12 cellular contexts compared by ENCODE assay signal in the genomic region with DNA sequence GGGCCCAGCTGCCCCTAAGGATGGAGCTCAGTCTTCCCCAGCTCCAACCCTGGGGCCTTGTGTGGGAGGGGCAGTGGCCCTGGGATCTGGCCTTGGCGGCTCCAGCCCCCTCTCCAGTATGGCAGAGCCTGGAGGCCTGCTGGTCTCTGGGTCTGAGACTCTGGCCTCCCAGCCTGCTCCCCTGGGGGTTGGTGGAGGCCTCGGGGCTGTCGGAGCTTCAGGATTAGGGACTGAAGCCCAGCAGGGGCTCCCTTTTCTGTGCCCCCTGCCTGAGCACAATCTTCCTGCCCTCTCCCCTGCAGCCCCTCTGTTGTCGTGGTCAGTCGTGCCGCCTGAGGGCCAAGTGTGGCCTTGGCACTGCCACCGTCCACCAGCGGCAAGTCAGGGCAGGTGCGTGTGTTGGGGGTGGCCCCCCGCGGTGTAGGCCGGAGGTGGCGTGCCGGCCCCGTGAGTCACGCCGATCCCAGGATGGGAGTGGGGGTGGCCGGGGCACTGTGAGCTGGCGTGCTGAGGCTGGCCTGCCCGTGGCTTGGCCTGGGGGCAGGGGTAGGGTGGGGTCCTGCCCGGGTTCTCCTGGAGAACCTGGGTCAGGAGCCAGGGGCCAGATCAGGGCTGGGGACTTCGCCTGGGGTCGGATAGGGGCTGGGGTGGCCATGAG. TPM values are rescaled to one million over a fixed set of nuclear protein-coding genes. Genes with fewer than 3 reads are reported as not detected.
A peak's percentile ranks its signal among the peaks of the same experiment; 100 is the strongest.
DNase-seq lines count a peak whose midpoint lies in the region; ATAC-seq and TF ChIP-seq lines count a peak whose summit lies in the region.
"Had no signal": no experiment of that assay in that cellular context is flagged by ENCODE, and none has a peak within 500 bp of the region (broad histone marks: within the 10 kb centered on the region; RNA-seq: fewer than 3 reads in every experiment).

No MANE protein-coding gene starts in this region.

- H3K4me2 ChIP-seq in BLaER1 treated with 17β-estradiol and CSF1 and Interleukin-3, amounts not matched to agents 10 nM and 100 nM, result peak overlapping the region; percentile 82 to 98 (median 93); a peak in 19 of 22 replicates

- H3K9me3 ChIP-seq in BLaER1 treated with 17β-estradiol and CSF1 and Interleukin-3, amounts not matched to agents 10 nM and 100 nM (replicated peaks in 1 of 11), result no peaks in the 10 kb centered on the region
- H3K9me3 ChIP-seq in Panc1 (ENCODE audit: control insufficient read depth, insufficient read depth, low read depth, low read length), result no peaks in the 10 kb centered on the region
- no peaks in the 10 kb centered on the region for H3K9me3 ChIP-seq in endodermal cell (ENCODE audit: control insufficient read depth, low read length)
- H3K9me3 ChIP-seq in gastrocnemius medialis, result no peaks in the 10 kb centered on the region
- H3K9me3 ChIP-seq: HAP-1 had no signal

- in situ Hi-C loops in Panc1 (cut with HindIII; ENCODE audit: low pct_unique_long_range_greater_than_20kb, low sequenced_read_pairs) (no loop called here), gastrocnemius medialis (cut with MboI; ENCODE audit: low sequenced_read_pairs in 4 of 4) (no loop called here)

- H3K27ac ChIP-seq in BLaER1 treated with 17β-estradiol and CSF1 and Interleukin-3, amounts not matched to agents 10 nM and 100 nM, result no peak overlapping the region
- H3K27ac ChIP-seq in Panc1 (ENCODE audit: low read length) (peak overlapping the region; percentile 77), endodermal cell (ENCODE audit: low read depth, low read length) (no peak overlapping the region), gastrocnemius medialis (peak overlapping the region; percentile 90 to 100 (median 100))

- no peaks in the 10 kb centered on the region for H3K27me3 ChIP-seq in BLaER1 treated with 17β-estradiol and CSF1 and Interleukin-3, amounts not matched to agents 10 nM and 100 nM
- H3K27me3 ChIP-seq in Panc1 (ENCODE audit: control insufficient read depth, insufficient read depth, low read length), result no peaks in the 10 kb centered on the region
- no peaks in the 10 kb centered on the region for H3K27me3 ChIP-seq in endodermal cell (ENCODE audit: control insufficient read depth, insufficient read depth, low read length, poor library complexity, severe bottlenecking)
- H3K27me3 ChIP-seq in gastrocnemius medialis, result no peaks in the 10 kb centered on the region

- DNase-seq in Panc1 (ENCODE audit: low read depth, low spot score), result no peak
- no peak for DNase-seq in endodermal cell
- no peak for DNase-seq in gastrocnemius medialis
- DNase-seq in DMS53 (lab: John Stamatoyannopoulos, UW), result no peak
- DNase-seq in T-helper 2 cell treated with Interferon-gamma antibody and Interleukin-4, amounts not matched to agents 5 μg/mL and 100 μg/mL, for 36 hours (ENCODE audit: low spot score), result no peak
- no peak for DNase-seq in foreskin melanocyte
- DNase-seq: activated CD4-positive, alpha-beta T cell treated with anti-CD3 and anti-CD28 coated beads for 1 hour had no signal

- H3K4me3 ChIP-seq in BLaER1 treated with 17β-estradiol and CSF1 and Interleukin-3, amounts not matched to agents 10 nM and 100 nM, result no peak overlapping the region
- H3K4me3 ChIP-seq in Panc1 (ENCODE audit: low read depth in 2 of 2, low read length in 2 of 2), result no peak overlapping the region
- no peak overlapping the region for H3K4me3 ChIP-seq in endodermal cell (ENCODE audit: low read length)
- no peak overlapping the region for H3K4me3 ChIP-seq in gastrocnemius medialis
- H3K4me3 ChIP-seq: HAP-1 had no signal

- H3K9ac ChIP-seq in BLaER1 treated with 17β-estradiol and CSF1 and Interleukin-3, amounts not matched to agents 10 nM and 100 nM, result peak overlapping the region in 5 of 11 experiments; percentile 10 to 66 (median 41); a peak in 6 of 22 replicates
- no peak overlapping the region for H3K9ac ChIP-seq in endodermal cell (ENCODE audit: extremely low read depth, low read length, poor library complexity, severe bottlenecking)

- H3K27ac Mint-ChIP-seq in endodermal cell, result peak overlapping the region; percentile 55
- H3K27ac Mint-ChIP-seq in T-helper 2 cell treated with Interferon-gamma antibody and Interleukin-4, amounts not matched to agents 5 μg/mL and 100 μg/mL, for 36 hours, result no peak overlapping the region
- H3K27ac Mint-ChIP-seq: activated T-helper 2 cell treated with anti-CD3 and anti-CD28 coated beads, Interferon-gamma antibody, Interleukin-2, Interleukin-4, amounts not matched to agents 10 μg/mL and 5 μg/mL and 100 μg/mL, durations not matched to agents 14 hours and 24 hours and 36 hours; B cell had no signal

- no peaks in the 10 kb centered on the region for H3K36me3 ChIP-seq in BLaER1 treated with 17β-estradiol and CSF1 and Interleukin-3, amounts not matched to agents 10 nM and 100 nM
- H3K36me3 ChIP-seq in Panc1 (ENCODE audit: control insufficient read depth, insufficient read depth, low read length), result no peaks in the 10 kb centered on the region
- no peaks in the 10 kb centered on the region for H3K36me3 ChIP-seq in endodermal cell (ENCODE audit: control insufficient read depth, insufficient read depth, low read length)
- no peaks in the 10 kb centered on the region for H3K36me3 ChIP-seq in gastrocnemius medialis
- H3K36me3 ChIP-seq: HAP-1 had no signal

- H3K36me3 Mint-ChIP-seq in endodermal cell (ENCODE audit: low read depth), result no peaks in the 10 kb centered on the region
- H3K36me3 Mint-ChIP-seq in T-helper 2 cell treated with Interferon-gamma antibody and Interleukin-4, amounts not matched to agents 5 μg/mL and 100 μg/mL, for 36 hours (ENCODE audit: low read depth), result no peaks in the 10 kb centered on the region

- peaks cover 98 to 99% (median 98%) of the 10 kb centered on the region in 10 experiments for H3K4me1 ChIP-seq in BLaER1 treated with 17β-estradiol and CSF1 and Interleukin-3, amounts not matched to agents 10 nM and 100 nM
- H3K4me1 ChIP-seq in Panc1 (ENCODE audit: control insufficient read depth, insufficient read depth, low read length) (peaks cover 61% of the 10 kb centered on the region), endodermal cell (ENCODE audit: control insufficient read depth, insufficient read depth, low read length) (no peaks in the 10 kb centered on the region), gastrocnemius medialis (peaks cover 93 to 99% of the 10 kb centered on the region in 2 donors)
- H3K4me1 ChIP-seq: HAP-1 had no signal

- peak; percentile 52 for ATAC-seq in Panc1
- no peak for ATAC-seq in gastrocnemius medialis
- no peak for ATAC-seq in HG03521 (IDR thresholded peaks at IDR 0.05; ENCODE audit: unreplicated experiment)

- H3K27me3 Mint-ChIP-seq in endodermal cell (ENCODE audit: insufficient read depth), result no peaks in the 10 kb centered on the region
- H3K27me3 Mint-ChIP-seq in T-helper 2 cell treated with Interferon-gamma antibody and Interleukin-4, amounts not matched to agents 5 μg/mL and 100 μg/mL, for 36 hours (ENCODE audit: low read depth), result peaks cover 3% of the 10 kb centered on the region
- H3K27me3 Mint-ChIP-seq: B cell had no signal

- H3K4me1 Mint-ChIP-seq in endodermal cell, result peaks cover 4% of the 10 kb centered on the region
- H3K4me1 Mint-ChIP-seq in T-helper 2 cell treated with Interferon-gamma antibody and Interleukin-4, amounts not matched to agents 5 μg/mL and 100 μg/mL, for 36 hours (ENCODE audit: low read depth), result peaks cover 14% of the 10 kb centered on the region

- H3K9me3 Mint-ChIP-seq in endodermal cell, result no peaks in the 10 kb centered on the region
- no peaks in the 10 kb centered on the region for H3K9me3 Mint-ChIP-seq in T-helper 2 cell treated with Interferon-gamma antibody and Interleukin-4, amounts not matched to agents 5 μg/mL and 100 μg/mL, for 36 hours
- H3K9me3 Mint-ChIP-seq: activated T-helper 2 cell treated with anti-CD3 and anti-CD28 coated beads, Interferon-gamma antibody, Interleukin-2, Interleukin-4, amounts not matched to agents 10 μg/mL and 5 μg/mL and 100 μg/mL, durations not matched to agents 14 hours and 24 hours and 36 hours had no signal

- intact Hi-C loops in Panc1 (cut with micrococcal nuclease; ENCODE audit: unreplicated experiment) (no loop called here), gastrocnemius medialis (cut with DNase I; ENCODE audit: low total_unique reads) (no loop called here)

- no peak for TF ChIP-seq CTCF in Panc1 (IDR thresholded peaks at IDR 0.05)
- no peak for TF ChIP-seq CTCF in endodermal cell (conservative IDR thresholded peaks at IDR 0.05)
- no peak for TF ChIP-seq CTCF in gastrocnemius medialis (IDR thresholded peaks at IDR 0.05 in 4 of 5, conservative IDR thresholded peaks at IDR 0.05 in 1 of 5)

- H4K20me1 ChIP-seq in BLaER1 treated with 17β-estradiol and CSF1 and Interleukin-3, amounts not matched to agents 10 nM and 100 nM, result peaks cover 98 to 100% (median 99%) of the 10 kb centered on the region in 11 experiments

- 86 to 90% methylated on average over 2 to 23 of the region's 23 CpGs for WGBS in endodermal cell (ENCODE audit: insufficient coverage in 1 of 2, insufficient read length in 1 of 2), 2 experiments

- POLR2A ChIA-PET in Panc1 (lab: Charles Lee), result no interaction called here

- no TSS peak for BruUV-seq in Panc1 (replicated peaks; lab: Mats Ljungman, UMichigan)

- H3K4me3 Mint-ChIP-seq in endodermal cell, result no peak overlapping the region
- no peak overlapping the region for H3K4me3 Mint-ChIP-seq in T-helper 2 cell treated with Interferon-gamma antibody and Interleukin-4, amounts not matched to agents 5 μg/mL and 100 μg/mL, for 36 hours
- H3K4me3 Mint-ChIP-seq: B cell had no signal

- TF ChIP-seq POLR2A in gastrocnemius medialis (IDR thresholded peaks at IDR 0.05), result peak in 1 of 2 donors; percentile 13

- CTCF ChIA-PET in Panc1 (lab: Charles Lee), result interaction anchor here (0.6 kb wide), 1 partner anchor 211 kb away, joined by 3 read pairs; no protein-coding TSS in a partner anchor

RNA-seq across cellular contexts. Expression of a gene that starts 53.6 kb away (rescaled TPM):
- 31.6 TPM for total RNA-seq in Panc1 (2021; ENCODE audit: unreplicated experiment)
- polyA plus RNA-seq in Panc1 (2012; ENCODE audit: insufficient read length), result 45.8 TPM
- 10 to 100 TPM; 58.3 to 70.6 TPM for total RNA-seq in endodermal cell
- 37.4 TPM for polyA plus RNA-seq in endodermal cell (2013, experiment 1 of 2)
- 33.9 TPM for polyA plus RNA-seq in endodermal cell (2013, experiment 2 of 2)
- 100 to 1,000 TPM in 3 of 4 donors, 10 to 100 TPM in 1; 70.8 to 224 (median 160) TPM for total RNA-seq in gastrocnemius medialis

Comparison
In these comparisons a context has a peak if more than half of its experiments do, and no peak if none do; other contexts are left out.
1. H3K27ac ChIP-seq: peak in Panc1 (single experiment) and gastrocnemius medialis (4 of 4); none in BLaER1 treated with 17β-estradiol and CSF1 and Interleukin-3, amounts not matched to agents 10 nM and 100 nM (0 of 11) and endodermal cell (single experiment).